1 cellular context compared by ENCODE assay signal in genomic region chr10:30435068-30435422, GRCh38.
TF ChIP-seq lines count a peak whose summit lies in the region.

No MANE protein-coding gene starts in this region.

TF ChIP-seq in K562, 482 proteins besides CTCF, POLR2A, EP300 and RAD21:
- no peak for TF ChIP-seq ZNF318 (IDR thresholded peaks at IDR 0.05; ENCODE audit: borderline replicate concordance in 1 of 2, low read depth in 1 of 2)
- TF ChIP-seq HDAC2 (IDR thresholded peaks at IDR 0.05) = no peak
- peak; percentile 23; the same call in 1 of the 2 replicates for TF ChIP-seq NFRKB (IDR thresholded peaks at IDR 0.05; ENCODE audit: low read depth)
- TF ChIP-seq NFIC (IDR thresholded peaks at IDR 0.05) = peak; percentile 55
- TF ChIP-seq RHOXF2B (CRISPR knock-in tag; conservative IDR thresholded peaks at IDR 0.05) = peak; percentile 87; the same call in 1 of the 2 replicates
